9 cellular contexts compared by ENCODE assay signal in genomic region chr10:62456611-62457101, GRCh38.
DNase-seq lines count a peak whose midpoint lies in the region; ATAC-seq, FAIRE-seq and TF ChIP-seq lines count a peak whose summit lies in the region.
"Had no signal": no experiment of that assay in that cellular context is flagged by ENCODE, and none has a peak within 500 bp of the region (broad histone marks: within the 10 kb centered on the region; RNA-seq: fewer than 3 reads in every experiment).

No MANE protein-coding gene starts in this region.

- no peak for TF ChIP-seq RAD21 in HepG2 (CRISPR knock-in tag; IDR thresholded peaks at IDR 0.05)

- WGBS in HepG2 (ENCODE audit: low lambda C conversion rate): 14% methylated on average over 5 of the region's 5 CpGs

- H3K4me3 ChIP-seq in HepG2 (replicated peaks in 1 of 3; ENCODE audit: insufficient read depth in 1 of 3, low read depth in 2 of 3, low read length in 3 of 3): no peak overlapping the region
- H3K4me3 ChIP-seq in WERI-Rb-1 (ENCODE audit: low read depth, low read length): no peak overlapping the region

- no peak overlapping the region for H3K4me3 Mint-ChIP-seq in CD14-positive monocyte
- H3K4me3 Mint-ChIP-seq in activated naive CD8-positive, alpha-beta T cell treated with anti-CD3 and anti-CD28 coated beads, Interleukin-2, amount 50 U/mL, for 24 hours: no peak overlapping the region
- H3K4me3 Mint-ChIP-seq: activated naive CD8-positive, alpha-beta T cell had no signal

- TF ChIP-seq CTCF in CD14-positive monocyte (IDR thresholded peaks at IDR 0.05) (no peak), HepG2 (CRISPR knock-in tag; IDR thresholded peaks at IDR 0.05) (no peak), WERI-Rb-1 (IDR thresholded peaks at IDR 0.05; ENCODE audit: low read depth, low read length) (no peak)

- H3K27ac Mint-ChIP-seq in CD14-positive monocyte: peak overlapping the region in 4 of 7 donors; percentile 15 to 70 (median 54)
- no peak overlapping the region for H3K27ac Mint-ChIP-seq in activated naive CD8-positive, alpha-beta T cell treated with anti-CD3 and anti-CD28 coated beads, Interleukin-2, amount 50 U/mL, for 24 hours
- H3K27ac Mint-ChIP-seq: activated naive CD8-positive, alpha-beta T cell had no signal

- no peaks in the 10 kb centered on the region for H3K4me1 ChIP-seq in HepG2 (ENCODE audit: insufficient read depth, low read length)

- DNase-seq in CD14-positive monocyte (ENCODE audit: low spot score): no peak
- no peak for DNase-seq in activated naive CD8-positive, alpha-beta T cell treated with anti-CD3 and anti-CD28 coated beads, Interleukin-2, amount 50 U/mL, for 24 hours
- DNase-seq in HepG2 (ENCODE audit: low spot score): no peak
- no peak for DNase-seq in dermis blood vessel endothelial cell
- DNase-seq in AML-193 (lab: John Stamatoyannopoulos, UW): no peak
- no peak for DNase-seq in WERI-Rb-1

- no peaks in the 10 kb centered on the region for H4K20me1 ChIP-seq in HepG2 (ENCODE audit: insufficient read depth, low read length)

- no peak overlapping the region for H2AFZ ChIP-seq in HepG2 (ENCODE audit: low read length)

- TF ChIP-seq EP300 in HepG2 (IDR thresholded peaks at IDR 0.05; ENCODE audit: low read depth in 2 of 2, low read length in 2 of 2) (no peak), HepG2 (CRISPR knock-in tag; IDR thresholded peaks at IDR 0.05; ENCODE audit: borderline replicate concordance) (no peak)

- H3K36me3 ChIP-seq in HepG2 (replicated peaks in 1 of 2; ENCODE audit: control insufficient read depth in 1 of 2, insufficient read depth in 2 of 2, low read length in 2 of 2): no peaks in the 10 kb centered on the region
- H3K36me3 ChIP-seq in WERI-Rb-1: no peaks in the 10 kb centered on the region

- FAIRE-seq in HepG2 (lab: Jason Lieb, UNC): no peak

- peaks cover 0 to 1% (median 0%) of the 10 kb centered on the region in 3 donors for H3K27me3 Mint-ChIP-seq in CD14-positive monocyte (ENCODE audit: low read depth in 3 of 3)
- peaks cover 1% of the 10 kb centered on the region for H3K27me3 Mint-ChIP-seq in activated naive CD8-positive, alpha-beta T cell treated with anti-CD3 and anti-CD28 coated beads, Interleukin-2, amount 50 U/mL, for 24 hours

- POLR2A ChIA-PET in HepG2 (lab: Yijun Ruan, JAX): no interaction called here

- H3K36me3 Mint-ChIP-seq in CD14-positive monocyte: no peaks in the 10 kb centered on the region
- H3K36me3 Mint-ChIP-seq in activated naive CD8-positive, alpha-beta T cell treated with anti-CD3 and anti-CD28 coated beads, Interleukin-2, amount 50 U/mL, for 24 hours (ENCODE audit: low read depth): no peaks in the 10 kb centered on the region
- H3K36me3 Mint-ChIP-seq: activated naive CD8-positive, alpha-beta T cell had no signal

- H3K9me3 ChIP-seq in HepG2 (ENCODE audit: low read length): no peaks in the 10 kb centered on the region
- H3K9me3 ChIP-seq in WERI-Rb-1 (ENCODE audit: severe bottlenecking): peaks cover 3% of the 10 kb centered on the region

- no peak overlapping the region for H3K9ac ChIP-seq in HepG2 (ENCODE audit: insufficient read depth, low read depth, low read length)

- CTCF ChIA-PET in HepG2 (lab: Yijun Ruan, JAX; ENCODE audit: low intra/inter-chr PET ratio, low total read pairs): no interaction called here

- BruUV-seq in HepG2 (replicated peaks; lab: Mats Ljungman, UMichigan): no TSS peak

- H3K9me3 Mint-ChIP-seq in CD14-positive monocyte: peaks cover 0 to 3% (median 1%) of the 10 kb centered on the region in 7 donors
- peaks cover 5% of the 10 kb centered on the region for H3K9me3 Mint-ChIP-seq in activated naive CD8-positive, alpha-beta T cell treated with anti-CD3 and anti-CD28 coated beads, Interleukin-2, amount 50 U/mL, for 24 hours

- H3K4me1 Mint-ChIP-seq in CD14-positive monocyte: peaks cover 26% of the 10 kb centered on the region
- H3K4me1 Mint-ChIP-seq in activated naive CD8-positive, alpha-beta T cell treated with anti-CD3 and anti-CD28 coated beads, Interleukin-2, amount 50 U/mL, for 24 hours: peaks cover 22% of the 10 kb centered on the region

- no peak overlapping the region for H3K27ac ChIP-seq in HepG2 (ENCODE audit: extremely low read length, insufficient read depth, low read length)
- H3K27ac ChIP-seq in WERI-Rb-1: no peak overlapping the region

- in situ Hi-C loops in HepG2 (cut with HindIII; ENCODE audit: extremely low pct_ligation_motif_present, low pct_unique_long_range_greater_than_20kb): no loop called here

- no peak overlapping the region for H3K4me2 ChIP-seq in HepG2 (ENCODE audit: low read depth, low read length)

- intact Hi-C loops in CD14-positive monocyte (cut with micrococcal nuclease) (no loop called here), HepG2 (cut with micrococcal nuclease; ENCODE audit: unreplicated experiment) (no loop called here)

- TF ChIP-seq POLR2A in HepG2 (IDR thresholded peaks at IDR 0.05; ENCODE audit: insufficient read depth in 1 of 2, low read depth in 2 of 2, low read length in 2 of 2): no peak

- ATAC-seq in GM19397 (IDR thresholded peaks at IDR 0.05; ENCODE audit: unreplicated experiment): peak; percentile 98
- ATAC-seq in HG03097 (IDR thresholded peaks at IDR 0.05; ENCODE audit: low FRiP score, unreplicated experiment): peak; percentile 97
- ATAC-seq in activated naive CD8-positive, alpha-beta T cell treated with anti-CD3 and anti-CD28 coated beads, Interleukin-2, amount 50 U/mL, for 24 hours: peak; percentile 33
- no peak for ATAC-seq in HepG2

- H3K79me2 ChIP-seq in HepG2 (ENCODE audit: insufficient read depth, low read length): no peaks in the 10 kb centered on the region

- H3K27me3 ChIP-seq in HepG2 (ENCODE audit: control insufficient read depth in 1 of 2, insufficient read depth in 2 of 2, low read length in 2 of 2) (no peaks in the 10 kb centered on the region; a peak in 1 of 5 replicates), WERI-Rb-1 (ENCODE audit: insufficient read depth, low read depth, severe bottlenecking) (peaks cover 15% of the 10 kb centered on the region)

TF ChIP-seq in HepG2, 621 proteins besides CTCF, POLR2A, EP300 and RAD21 (continues in another document):
- TF ChIP-seq YY1 (IDR thresholded peaks at IDR 0.05; ENCODE audit: insufficient read depth, insufficient replicate concordance, low read depth, low read length) (no peak), ZNF333 (CRISPR knock-in tag; IDR thresholded peaks at IDR 0.05; ENCODE audit: borderline replicate concordance) (no peak), ZKSCAN5 (CRISPR knock-in tag; IDR thresholded peaks at IDR 0.05) (no peak), GMEB1 (CRISPR knock-in tag; IDR thresholded peaks at IDR 0.05; ENCODE audit: borderline replicate concordance) (no peak), ZNF749 (CRISPR knock-in tag; IDR thresholded peaks at IDR 0.05; ENCODE audit: borderline replicate concordance) (no peak), ZFP90 (CRISPR knock-in tag; IDR thresholded peaks at IDR 0.05; ENCODE audit: borderline replicate concordance) (no peak), HMGXB3 (CRISPR knock-in tag; IDR thresholded peaks at IDR 0.05; ENCODE audit: borderline replicate concordance) (no peak)
